10 cellular contexts compared by ENCODE assay signal in the genomic region with DNA sequence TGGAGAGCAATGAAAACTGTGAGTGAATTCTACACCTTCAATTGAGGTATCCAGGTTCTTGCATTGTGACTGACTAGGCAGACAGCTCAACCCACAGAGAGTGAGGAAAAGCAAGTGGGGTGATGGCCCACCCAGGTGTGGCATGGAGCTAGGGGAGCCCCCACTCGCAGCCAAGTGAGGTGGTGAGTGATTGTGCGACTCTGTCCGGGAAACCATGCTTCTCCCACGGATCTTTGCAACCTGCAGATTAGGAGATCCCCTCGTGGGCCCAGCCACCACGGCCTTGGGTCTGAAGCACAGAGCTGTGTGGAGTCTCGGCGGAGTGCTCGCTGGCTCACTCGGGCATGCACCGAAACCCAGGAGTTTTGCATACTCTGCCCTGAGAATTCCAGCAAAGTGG.
"Had no signal": no experiment of that assay in that cellular context is flagged by ENCODE, and none has a peak within 500 bp of the region (broad histone marks: within the 10 kb centered on the region; RNA-seq: fewer than 3 reads in every experiment).

No MANE protein-coding gene starts in this region.

- H3K4me1 Mint-ChIP-seq: GM23338, H9 had no signal

- H3K36me3 ChIP-seq: HAP-1 had no signal

- FAIRE-seq: H1, H54 had no signal

- H3K4me3 Mint-ChIP-seq: GM23338, H9, HFFc6 had no signal

- H3K27ac Mint-ChIP-seq: GM23338, H9, HFFc6 had no signal

- DNase-seq: GM23248, GOT3, H7, H9, HCEC 1CT, HFFc6 had no signal

- H3K4me3 ChIP-seq: GM23248, GM23338, HAP-1 had no signal
